Comparison of ENCODE assay signal across 1 cellular context in genomic region chr11:19187101-19187500, GRCh38.
TF ChIP-seq lines count a peak whose summit lies in the region.

No MANE protein-coding gene starts in this region.

TF ChIP-seq in HEK293T, 16 proteins besides CTCF, POLR2A, EP300 and RAD21 (continued from another document):
- TF ChIP-seq TARDBP (IDR thresholded peaks at IDR 0.05) (no peak), ARNT (IDR thresholded peaks at IDR 0.05) (no peak), CTBP1 (IDR thresholded peaks at IDR 0.05; ENCODE audit: borderline replicate concordance) (no peak), HDGF (IDR thresholded peaks at IDR 0.05; ENCODE audit: borderline replicate concordance) (no peak)
